ENCODE assay signal across 8 cellular contexts in genomic region chr17:40560592-40561293, GRCh38. TPM values are rescaled to one million over a fixed set of nuclear protein-coding genes. Genes with fewer than 3 reads are reported as not detected.
DNase-seq lines count a peak whose midpoint lies in the region; ATAC-seq, FAIRE-seq and TF ChIP-seq lines count a peak whose summit lies in the region.

No MANE protein-coding gene starts in this region.

- DNase-seq in IMR-90 (peak; percentile 57), H1 (ENCODE audit: low read depth in 1 of 2, low spot score in 2 of 2) (no peak), sigmoid colon (no peak), NCI-H2107 (lab: John Stamatoyannopoulos, UW) (no peak), COLO829 (ENCODE audit: low spot score) (no peak)
- peak; percentile 89 for DNase-seq in activated CD4-positive, alpha-beta T cell treated with anti-CD3 and anti-CD28 coated beads for 36 hours

- H3K18ac ChIP-seq in IMR-90 (ENCODE audit: low read depth, low read length) = no peak overlapping the region; the same call in 1 of the 2 replicates
- no peak overlapping the region for H3K18ac ChIP-seq in H1 (ENCODE audit: extremely low read depth, low read length)

- H3K14ac ChIP-seq in IMR-90 (replicated peaks; ENCODE audit: low read depth, low read length) = no peak overlapping the region; the same call in 1 of the 2 replicates
- H3K14ac ChIP-seq in H1 (ENCODE audit: insufficient read length) = no peak overlapping the region

- H3K27ac Mint-ChIP-seq in activated CD4-positive, alpha-beta T cell treated with anti-CD3 and anti-CD28 coated beads for 36 hours = peak overlapping the region; percentile 98

- no peak for FAIRE-seq in H1 (lab: Jason Lieb, UNC)

- H2AK5ac ChIP-seq in IMR-90 (ENCODE audit: low read depth, low read length) (peak overlapping the region; percentile 63), H1 (ENCODE audit: low read depth, low read length) (no peak overlapping the region)

- H3K27me3 ChIP-seq in BLaER1 = no peaks in the 10 kb centered on the region
- H3K27me3 ChIP-seq in IMR-90 (ENCODE audit: control insufficient read depth, insufficient read depth, low read length) = peaks cover 28% of the 10 kb centered on the region
- no peaks in the 10 kb centered on the region; a peak in 1 of 7 replicates for H3K27me3 ChIP-seq in H1 (replicated peaks in 1 of 4; ENCODE audit: control insufficient read depth in 3 of 4, extremely low read depth in 1 of 4, insufficient read depth in 3 of 4, low read length in 3 of 4)
- no peaks in the 10 kb centered on the region for H3K27me3 ChIP-seq in sigmoid colon

- no peaks in the 10 kb centered on the region for H3K27me3 Mint-ChIP-seq in activated CD4-positive, alpha-beta T cell treated with anti-CD3 and anti-CD28 coated beads for 36 hours

- H2BK12ac ChIP-seq in H1 (ENCODE audit: low read depth, low read length) = peak overlapping the region; percentile 69; the same call in 1 of the 2 replicates

- H4K5ac ChIP-seq in IMR-90 (ENCODE audit: low read depth, low read length) (peak overlapping the region; percentile 66), H1 (ENCODE audit: insufficient read length, low read depth, low read length) (no peak overlapping the region)

- H3K79me2 ChIP-seq in H1 (ENCODE audit: control insufficient read depth in 1 of 2, insufficient read depth in 2 of 2, low read length in 2 of 2) = no peaks in the 10 kb centered on the region

- ATAC-seq in GM19455 (IDR thresholded peaks at IDR 0.05; ENCODE audit: unreplicated experiment) = peak; percentile 42
- ATAC-seq in IMR-90 (ENCODE audit: low read depth) = no peak
- peak; percentile 50 for ATAC-seq in activated CD4-positive, alpha-beta T cell treated with anti-CD3 and anti-CD28 coated beads for 36 hours

- H3K23ac ChIP-seq in IMR-90 (ENCODE audit: low read depth, low read length) (no peak overlapping the region; the same call in 1 of the 2 replicates), H1 (ENCODE audit: insufficient read length) (no peak overlapping the region)

- H2BK20ac ChIP-seq in IMR-90 (ENCODE audit: low read depth, low read length) (peak overlapping the region; percentile 5; the same call in 1 of the 2 replicates), H1 (ENCODE audit: low read length) (no peak overlapping the region)

- intact Hi-C loops in IMR-90 (cut with micrococcal nuclease) = loop anchor here (1.0 kb wide), 5 partner anchors 27 to 202 kb away; no protein-coding TSS in a partner anchor
- intact Hi-C loops in activated CD4-positive, alpha-beta T cell treated with anti-CD3 and anti-CD28 coated beads for 36 hours (cut with DNase I, micrococcal nuclease) = loop anchor here (1.0 to 10.0 kb wide), 23 partner anchors 19 to 1106 kb away; partner anchors contain the start of gene TOP2A (in 1 of the 2)
- intact Hi-C loops in sigmoid colon (cut with DNase I) = loop anchor here (1.0 kb wide), 2 partner anchors 161 to 202 kb away; no protein-coding TSS in a partner anchor

- H2AK9ac ChIP-seq in IMR-90 (replicated peaks; ENCODE audit: low read depth, low read length, poor library complexity) = peak overlapping the region; percentile 8

- no peaks in the 10 kb centered on the region; a peak in 1 of 4 replicates for H3K79me1 ChIP-seq in IMR-90 (ENCODE audit: low read depth in 1 of 2, low read length in 2 of 2)
- H3K79me1 ChIP-seq in H1 (ENCODE audit: low read depth, low read length) = no peaks in the 10 kb centered on the region

- no peak overlapping the region for H2BK5ac ChIP-seq in IMR-90 (ENCODE audit: low read depth, low read length, poor library complexity, severe bottlenecking)
- no peak overlapping the region for H2BK5ac ChIP-seq in H1 (ENCODE audit: low read depth, low read length)

- H3K36me3 Mint-ChIP-seq in activated CD4-positive, alpha-beta T cell treated with anti-CD3 and anti-CD28 coated beads for 36 hours (ENCODE audit: low read depth) = peaks cover 94% of the 10 kb centered on the region

- H3K9me3 ChIP-seq in BLaER1 (no peaks in the 10 kb centered on the region), IMR-90 (ENCODE audit: control insufficient read depth, insufficient read depth, low read length) (no peaks in the 10 kb centered on the region), H1 (ENCODE audit: insufficient read depth in 2 of 2, low read depth in 1 of 2, low read length in 1 of 2) (no peaks in the 10 kb centered on the region), sigmoid colon (no peaks in the 10 kb centered on the region)

- H3K4me3 Mint-ChIP-seq in activated CD4-positive, alpha-beta T cell treated with anti-CD3 and anti-CD28 coated beads for 36 hours = peak overlapping the region; percentile 94

- peak overlapping the region; percentile 74 for H2AFZ ChIP-seq in IMR-90 (replicated peaks; ENCODE audit: low read length, poor library complexity)
- H2AFZ ChIP-seq in H1 (ENCODE audit: low read length) = peak overlapping the region; percentile 73; the same call in 1 of the 2 replicates

- H4K8ac ChIP-seq in IMR-90 (ENCODE audit: low read depth in 2 of 2, low read length in 2 of 2) (peak overlapping the region; percentile 82 to 89), H1 (ENCODE audit: extremely low read depth, insufficient read depth, low read length) (0 out of 2 replicates have a peak overlapping the region, but pooled peaks have one; percentile 9)

- H3K9me3 Mint-ChIP-seq in activated CD4-positive, alpha-beta T cell treated with anti-CD3 and anti-CD28 coated beads for 36 hours (ENCODE audit: low read depth) = no peaks in the 10 kb centered on the region

- dilution Hi-C loops in IMR-90 (cut with HindIII; ENCODE audit: low sequenced_read_pairs, unreplicated experiment) = no loop called here

- BruUV-seq in IMR-90 (replicated peaks; lab: Mats Ljungman, UMichigan) = no TSS peak

- H3K4me1 ChIP-seq in BLaER1 (peaks cover 99% of the 10 kb centered on the region), IMR-90 (ENCODE audit: control insufficient read depth, insufficient read depth, low read length) (peaks cover 28% of the 10 kb centered on the region), H1 (replicated peaks in 1 of 4; ENCODE audit: control insufficient read depth in 3 of 4, insufficient read depth in 4 of 4, low read length in 3 of 4) (peaks cover 0 to 9% (median 3%) of the 10 kb centered on the region in 4 experiments; a peak in 5 of 7 replicates), sigmoid colon (peaks cover 0 to 44% (median 35%) of the 10 kb centered on the region in 4 donors)

- POLR2A ChIA-PET in IMR-90 (lab: Charles Lee; ENCODE audit: unreplicated experiment) (interaction anchor here (1.1 kb wide), 1 partner anchor 9 kb away, joined by 4 read pairs; no protein-coding TSS in a partner anchor), H1 (lab: Charles Lee; ENCODE audit: partially characterized antibody) (interaction anchor here (0.7 to 1.3 kb wide), 2 partner anchors 32 to 143 kb away, joined by 3 read pairs; partner anchors contain the start of gene TOP2A)
- POLR2A ChIA-PET in activated CD4-positive, alpha-beta T cell treated with anti-CD3 and anti-CD28 coated beads for 36 hours (lab: Charles Lee) = interaction anchor here (0.5 to 9.7 kb wide), 29 partner anchors 12 to 1370 kb away, joined by 3 to 195 read pairs (median 5); partner anchors contain the start of genes CDC6, EIF1, ODAD4 and SMARCE1

- H3K4ac ChIP-seq in IMR-90 (ENCODE audit: low read depth, low read length) (peak overlapping the region; percentile 84), H1 (replicated peaks; ENCODE audit: insufficient read length, low read depth, low read length) (no peak overlapping the region)

- H4K91ac ChIP-seq in IMR-90 (ENCODE audit: insufficient read depth, low read depth, low read length) (peak overlapping the region; percentile 93), H1 (replicated peaks; ENCODE audit: insufficient read length, low read length) (no peak overlapping the region)

- H3K36me3 ChIP-seq in BLaER1 (no peaks in the 10 kb centered on the region), IMR-90 (ENCODE audit: control insufficient read depth, insufficient read depth, low read length) (no peaks in the 10 kb centered on the region), H1 (ENCODE audit: control insufficient read depth in 2 of 4, insufficient read depth in 4 of 4, low read length in 3 of 4) (no peaks in the 10 kb centered on the region), sigmoid colon (no peaks in the 10 kb centered on the region)

- H3K4me3 ChIP-seq in BLaER1 (peak overlapping the region; percentile 64), IMR-90 (ENCODE audit: insufficient read depth, low read depth, low read length) (no peak overlapping the region), H1 (ENCODE audit: extremely low read depth in 1 of 4, insufficient read depth in 2 of 4, low read depth in 3 of 4, low read length in 4 of 4) (no peak overlapping the region), sigmoid colon (no peak overlapping the region)

- CTCF ChIA-PET in IMR-90 (lab: Yijun Ruan, JAX) = interaction anchor here (0.5 to 3.2 kb wide), 13 partner anchors 12 to 199 kb away, joined by 3 to 43 read pairs (median 6); partner anchors contain the start of genes IGFBP4 and TOP2A
- CTCF ChIA-PET in activated CD4-positive, alpha-beta T cell treated with anti-CD3 and anti-CD28 coated beads for 36 hours (lab: Charles Lee) = interaction anchor here (0.6 to 18.2 kb wide), 41 partner anchors 11 to 280 kb away, joined by 3 to 403 read pairs (median 5); partner anchors contain the start of gene TOP2A
- CTCF ChIA-PET in H1 (lab: Charles Lee; ENCODE audit: partially characterized antibody) = interaction anchor here (0.6 to 6.7 kb wide), 55 partner anchors 8 to 1118 kb away, joined by 3 to 100 read pairs (median 4); partner anchors contain the start of genes GJD3 and IGFBP4

- H2BK120ac ChIP-seq in IMR-90 (ENCODE audit: low read depth, low read length) (peak overlapping the region; percentile 90), H1 (replicated peaks; ENCODE audit: low read depth, low read length) (no peak overlapping the region)

- peak overlapping the region; percentile 85; the same call in 2 of the 3 replicates for H2BK15ac ChIP-seq in IMR-90 (ENCODE audit: low read depth, low read length)
- H2BK15ac ChIP-seq in H1 (ENCODE audit: low read length) = peak overlapping the region; percentile 31; the same call in 1 of the 2 replicates

- in situ Hi-C loops in IMR-90 (cut with MboI; ENCODE audit: low sequenced_read_pairs) = no loop called here

- no peaks in the 10 kb centered on the region for H4K20me1 ChIP-seq in BLaER1
- no peaks in the 10 kb centered on the region for H4K20me1 ChIP-seq in IMR-90 (ENCODE audit: insufficient read depth, low read length)
- H4K20me1 ChIP-seq in H1 (replicated peaks in 1 of 2; ENCODE audit: control insufficient read depth in 1 of 2, insufficient read depth in 2 of 2, low read length in 2 of 2) = no peaks in the 10 kb centered on the region

- TF ChIP-seq CTCF in IMR-90 (conservative IDR thresholded peaks at IDR 0.05; ENCODE audit: low read depth, low read length) (no peak), H1 (IDR thresholded peaks at IDR 0.05; ENCODE audit: control extremely low read depth in 1 of 3, insufficient read depth in 1 of 3, low read depth in 1 of 3, low read length in 3 of 3) (no peak), sigmoid colon (IDR thresholded peaks at IDR 0.05) (peak in 1 of 4 experiments; percentile 24)

- H3K4me2 ChIP-seq in BLaER1 (peak overlapping the region; percentile 98), IMR-90 (ENCODE audit: low read depth, low read length) (peak overlapping the region; percentile 12; the same call in 1 of the 2 replicates), H1 (ENCODE audit: insufficient read depth in 1 of 2, low read depth in 2 of 2, low read length in 2 of 2) (no peak overlapping the region)

- TF ChIP-seq RAD21 in IMR-90 (IDR thresholded peaks at IDR 0.05; ENCODE audit: low read length) (no peak), H1 (IDR thresholded peaks at IDR 0.05 in 1 of 2, conservative IDR thresholded peaks at IDR 0.05 in 1 of 2; ENCODE audit: low read depth in 2 of 2, low read length in 2 of 2) (no peak)

- TF ChIP-seq EP300 in H1 (IDR thresholded peaks at IDR 0.05; ENCODE audit: borderline replicate concordance in 1 of 2, low read depth in 2 of 2, low read length in 2 of 2) = no peak
- TF ChIP-seq EP300 in sigmoid colon (IDR thresholded peaks at IDR 0.05) = no peak

- 74% methylated on average over 13 of the region's 24 CpGs; no CpG with 5 or more reads in 1 of the 2 experiments for WGBS in IMR-90 (ENCODE audit: extremely low coverage in 2 of 2, insufficient read length in 1 of 2), 2 experiments
- 85% methylated on average over 24 of the region's 24 CpGs; no CpG with 5 or more reads in 1 of the 2 experiments for WGBS in H1 (ENCODE audit: extremely low coverage in 1 of 2, insufficient coverage in 1 of 2, insufficient read length in 1 of 2, insufficient replicate concordance in 2 of 2, low coverage in 1 of 2, low lambda C conversion rate in 2 of 2, missing lambda C conversion rate in 1 of 2), 2 experiments
- WGBS in sigmoid colon, 2 donors = 50 to 68% methylated on average over 24 of the region's 24 CpGs

- peaks cover 56% of the 10 kb centered on the region for H3K4me1 Mint-ChIP-seq in activated CD4-positive, alpha-beta T cell treated with anti-CD3 and anti-CD28 coated beads for 36 hours

- H3K9ac ChIP-seq in BLaER1 = peak overlapping the region; percentile 77
- H3K9ac ChIP-seq in IMR-90 (ENCODE audit: low read depth, low read length) = peak overlapping the region; percentile 42
- no peak overlapping the region for H3K9ac ChIP-seq in H1 (replicated peaks in 1 of 4; ENCODE audit: extremely low read depth in 1 of 4, low read depth in 3 of 4, low read length in 3 of 4)

- H3K56ac ChIP-seq in IMR-90 (ENCODE audit: extremely low read depth, insufficient read depth, low read length) = no peak overlapping the region
- H3K56ac ChIP-seq in H1 (replicated peaks; ENCODE audit: insufficient read length, low read depth, low read length) = no peak overlapping the region

- TF ChIP-seq POLR2A in IMR-90 (IDR thresholded peaks at IDR 0.05; ENCODE audit: low read depth, low read length) (no peak), H1 (IDR thresholded peaks at IDR 0.05; ENCODE audit: control extremely low read depth in 1 of 2, low read depth in 2 of 2, low read length in 2 of 2) (no peak), sigmoid colon (IDR thresholded peaks at IDR 0.05) (no peak)

- H3K27ac ChIP-seq in BLaER1 = peak overlapping the region; percentile 96
- peak overlapping the region; percentile 36 for H3K27ac ChIP-seq in IMR-90 (ENCODE audit: insufficient read depth, low read length)
- H3K27ac ChIP-seq in H1 (ENCODE audit: low read depth, low read length) = no peak overlapping the region
- peak overlapping the region; percentile 1 to 69 (median 28) for H3K27ac ChIP-seq in sigmoid colon

- no peaks in the 10 kb centered on the region for H3K9me1 ChIP-seq in IMR-90 (ENCODE audit: insufficient read depth, low read length)

- H3K23me2 ChIP-seq in H1 (ENCODE audit: low read depth, low read length) = no peaks in the 10 kb centered on the region

RNA-seq across cellular contexts. Expression of gene CCR7, which starts 4.5 kb away (rescaled TPM):
- 0.28 and 0.36 TPM in 2 replicates for total RNA-seq in IMR-90 (2012; rRNA removed)
- 0.14 and 0.22 TPM in 2 replicates for polyA plus RNA-seq in IMR-90 (2012; rRNA removed)
- polyA plus RNA-seq in IMR-90 (2012; cell fraction: cytosol; rRNA removed) = 0.16 TPM in 1 of 2 replicates, not detected in the other
- polyA plus RNA-seq in IMR-90 (2012; cell fraction: nucleus; rRNA removed; ENCODE audit: low replicate concordance) = 0.23 and 0.39 TPM in 2 replicates
- 100 to 1,000 TPM; 325 to 389 TPM for total RNA-seq in activated CD4-positive, alpha-beta T cell treated with anti-CD3 and anti-CD28 coated beads for 36 hours
- total RNA-seq in H1 (2021; fragmentation: NEBNext Ultra II Directional; extraction: Animal tissue kit (Norgen Biotek cat#: 25700)) = 0.17 TPM in 1 of 2 replicates, not detected in the other
- 0.12 and 0.28 TPM in 2 replicates for polyA plus RNA-seq in H1 (2011; rRNA removed)
- 0.16 TPM for polyA plus RNA-seq in H1 (2011; cell fraction: cytosol; rRNA removed)
- polyA plus RNA-seq in H1 (2011; cell fraction: nucleus; rRNA removed) = 0.27 TPM
- polyA plus RNA-seq in H1 (2012, experiment 1 of 2) = 0.11 to 0.33 TPM in 2 of 4 replicates, not detected in the others
- 0.14 TPM for polyA plus RNA-seq in H1 (2012, experiment 2 of 2)
- 0.30 TPM for polyA plus RNA-seq in H1 (2013, experiment 1 of 2)
- polyA plus RNA-seq in H1 (2013, experiment 2 of 2) = 0.24 TPM
- polyA minus RNA-seq in H1 (2011; rRNA and poly(A)+ RNA removed) = not detected in 2 replicates
- polyA minus RNA-seq in H1 (2011; cell fraction: cytosol; rRNA and poly(A)+ RNA removed) = not detected
- polyA minus RNA-seq in H1 (2011; cell fraction: nucleus; rRNA and poly(A)+ RNA removed) = not detected
- total RNA-seq in sigmoid colon = not detected
- 10 to 100 TPM in 1 of 3 donors, not detected in 2; 73.5 TPM for polyA plus RNA-seq in sigmoid colon

RNA-seq across cellular contexts. Expression of gene TNS4, which starts 59.3 kb away (rescaled TPM):
- total RNA-seq in IMR-90 (2012; rRNA removed) (0.28 TPM in 1 of 2 replicates, not detected in the other), sigmoid colon (not detected)
- polyA plus RNA-seq in IMR-90 (2012; rRNA removed) (0.07 TPM in 1 of 2 replicates, not detected in the other), H1 (2011; rRNA removed) (0.21 and 0.39 TPM in 2 replicates), sigmoid colon (1 to 10 TPM; 1.2 to 6.9 (median 1.8) TPM)
- polyA plus RNA-seq in IMR-90 (2012; cell fraction: cytosol; rRNA removed) = 0.07 and 0.08 TPM in 2 replicates
- polyA plus RNA-seq in IMR-90 (2012; cell fraction: nucleus; rRNA removed; ENCODE audit: low replicate concordance) = 0.33 and 0.57 TPM in 2 replicates
- total RNA-seq in activated CD4-positive, alpha-beta T cell treated with anti-CD3 and anti-CD28 coated beads for 36 hours = 10 to 100 TPM; 10.8 to 12.8 TPM
- total RNA-seq in H1 (2021; fragmentation: NEBNext Ultra II Directional; extraction: Animal tissue kit (Norgen Biotek cat#: 25700)) = 0.20 and 0.80 TPM in 2 replicates
- 0.49 TPM for polyA plus RNA-seq in H1 (2011; cell fraction: cytosol; rRNA removed)
- 0.54 TPM for polyA plus RNA-seq in H1 (2011; cell fraction: nucleus; rRNA removed)
- 0.21 to 0.76 TPM (median 0.30 TPM) in 4 replicates for polyA plus RNA-seq in H1 (2012, experiment 1 of 2)
- polyA plus RNA-seq in H1 (2012, experiment 2 of 2) = 0.10 TPM
- polyA plus RNA-seq in H1 (2013, experiment 1 of 2) = 0.39 TPM
- polyA plus RNA-seq in H1 (2013, experiment 2 of 2) = 0.63 TPM
- 0.60 and 0.66 TPM in 2 replicates for polyA minus RNA-seq in H1 (2011; rRNA and poly(A)+ RNA removed)
- not detected for polyA minus RNA-seq in H1 (2011; cell fraction: cytosol; rRNA and poly(A)+ RNA removed)
- polyA minus RNA-seq in H1 (2011; cell fraction: nucleus; rRNA and poly(A)+ RNA removed) = 0.90 TPM

Comparison
In these comparisons a context has a peak if more than half of its experiments do, and no peak if none do; other contexts are left out.
1. H3K4me2 ChIP-seq: peak in BLaER1 (single experiment) and IMR-90 (single experiment); none in H1 (0 of 2).
2. H3K9ac ChIP-seq: peak in BLaER1 (single experiment) and IMR-90 (single experiment); none in H1 (0 of 4).
3. DNase-seq: peak in IMR-90 (single experiment) and activated CD4-positive, alpha-beta T cell treated with anti-CD3 and anti-CD28 coated beads for 36 hours (single experiment); none in H1 (0 of 2), sigmoid colon (single experiment), NCI-H2107 (single experiment) and COLO829 (single experiment).
4. RNA of gene CCR7, which starts 4.5 kb away (total RNA-seq): 325 to 389 TPM in activated CD4-positive, alpha-beta T cell treated with anti-CD3 and anti-CD28 coated beads for 36 hours; 0.28 to 0.36 TPM in IMR-90, 0.17 TPM in H1 and not detected in sigmoid colon; every median in the first group is over 100 times any median in the second.